In genomic region chr20:59754551-59754950, GRCh38 we compare ENCODE assay signal across 20 cellular contexts.
DNase-seq lines count a peak whose midpoint lies in the region; ATAC-seq and TF ChIP-seq lines count a peak whose summit lies in the region.
"Had no signal": no experiment of that assay in that cellular context is flagged by ENCODE, and none has a peak within 500 bp of the region (broad histone marks: within the 10 kb centered on the region; RNA-seq: fewer than 3 reads in every experiment).

No MANE protein-coding gene starts in this region.

- H3K27ac ChIP-seq in BLaER1 (peak overlapping the region; percentile 68; the same call in 1 of the 2 replicates), neuronal stem cell (replicated peaks; ENCODE audit: low read length) (no peak overlapping the region), spleen (no peak overlapping the region), SJCRH30 (no peak overlapping the region)
- H3K27ac ChIP-seq: BLaER1 treated with 17β-estradiol and CSF1 and Interleukin-3, amounts not matched to agents 10 nM and 100 nM; C4-2B had no signal

- H4K8ac ChIP-seq in neuronal stem cell (ENCODE audit: low read depth, low read length): no peak overlapping the region

- H3K27me3 ChIP-seq in BLaER1 (no peaks in the 10 kb centered on the region), neuronal stem cell (ENCODE audit: control insufficient read depth in 3 of 3, insufficient read depth in 3 of 3, low read depth in 1 of 3, low read length in 3 of 3) (peaks cover 0 to 48% (median 16%) of the 10 kb centered on the region in 3 experiments), spleen (replicated peaks in 1 of 7) (peaks cover 0 to 73% (median 0%) of the 10 kb centered on the region in 7 donors), SJCRH30 (peaks cover 90% of the 10 kb centered on the region)

- no peak for TF ChIP-seq CTCF in spleen (IDR thresholded peaks at IDR 0.05 in 8 of 11, conservative IDR thresholded peaks at IDR 0.05 in 3 of 11)

- H3K4me1 ChIP-seq in BLaER1 (peaks cover 100% of the 10 kb centered on the region), neuronal stem cell (ENCODE audit: control insufficient read depth in 2 of 2, insufficient read depth in 1 of 2, low read depth in 1 of 2, low read length in 2 of 2) (peaks cover 0 to 8% of the 10 kb centered on the region in 2 donors), spleen (peaks cover 0 to 33% (median 19%) of the 10 kb centered on the region in 6 donors), SJCRH30 (no peaks in the 10 kb centered on the region)
- H3K4me1 ChIP-seq: BE2C, Caco-2 had no signal

- no peak overlapping the region for H3K4me3 ChIP-seq in BLaER1
- H3K4me3 ChIP-seq in neuronal stem cell (ENCODE audit: low read length in 2 of 2): no peak overlapping the region
- no peak overlapping the region for H3K4me3 ChIP-seq in spleen
- no peak overlapping the region for H3K4me3 ChIP-seq in SJCRH30
- H3K4me3 ChIP-seq: BLaER1 treated with 17β-estradiol and CSF1 and Interleukin-3, amounts not matched to agents 10 nM and 100 nM; GM12878 had no signal

- H2AFZ ChIP-seq in neuronal stem cell (ENCODE audit: low read length): no peak overlapping the region

- H4K20me1 ChIP-seq in BLaER1: peaks cover 100% of the 10 kb centered on the region

- no peaks in the 10 kb centered on the region for H3K9me3 ChIP-seq in BLaER1
- no peaks in the 10 kb centered on the region for H3K9me3 ChIP-seq in neuronal stem cell (replicated peaks in 1 of 2; ENCODE audit: control insufficient read depth in 2 of 2, insufficient read depth in 1 of 2, low read depth in 1 of 2, low read length in 2 of 2)
- H3K9me3 ChIP-seq in spleen: no peaks in the 10 kb centered on the region
- H3K9me3 ChIP-seq in SJCRH30 (replicated peaks): no peaks in the 10 kb centered on the region
- H3K9me3 ChIP-seq: BE2C; BLaER1 treated with 17β-estradiol and CSF1 and Interleukin-3, amounts not matched to agents 10 nM and 100 nM; Caco-2 had no signal

- H3K18ac ChIP-seq in neuronal stem cell (ENCODE audit: low read length): peak overlapping the region; percentile 19

- CTCF ChIA-PET in activated CD8-positive, alpha-beta T cell treated with anti-CD3 and anti-CD28 coated beads, Interleukin-2, amount 10 ng/mL, durations not matched to agents 7 days and 5 days (lab: Charles Lee): no interaction called here

- no peak for ATAC-seq in activated CD8-positive, alpha-beta T cell treated with anti-CD3 and anti-CD28 coated beads, Interleukin-2, amount 10 ng/mL, durations not matched to agents 7 days and 5 days
- ATAC-seq in GM19351 (IDR thresholded peaks at IDR 0.05; ENCODE audit: unreplicated experiment): no peak
- ATAC-seq: CD8-positive, alpha-beta T cell; GM12878 had no signal

- no peak overlapping the region for H2BK5ac ChIP-seq in neuronal stem cell (ENCODE audit: low read length)

- no peaks in the 10 kb centered on the region for H3K79me1 ChIP-seq in neuronal stem cell (ENCODE audit: low read depth, low read length)

- WGBS in neuronal stem cell (ENCODE audit: extremely low coverage in 2 of 2, insufficient read length in 2 of 2, insufficient replicate concordance in 1 of 2), 2 donors: no CpG with 5 or more reads among the region's 9 CpGs
- WGBS in spleen, 5 donors: 56 to 79% (median 69%) methylated on average over 9 of the region's 9 CpGs

- no peak overlapping the region for H4K91ac ChIP-seq in neuronal stem cell (ENCODE audit: low read depth, low read length, poor library complexity)

- peak overlapping the region; percentile 18 for H3K27ac Mint-ChIP-seq in dendritic cell treated with granulocyte-macrophage colony-stimulating factor and Interleukin-4, amounts not matched to agents 40 ng/mL and 50 ng/mL, for 4 days
- no peak overlapping the region for H3K27ac Mint-ChIP-seq in activated CD8-positive, alpha-beta T cell treated with anti-CD3 and anti-CD28 coated beads, Interleukin-2, amount 10 ng/mL, durations not matched to agents 7 days and 5 days
- H3K27ac Mint-ChIP-seq: CD4-positive, alpha-beta T cell; CD8-positive, alpha-beta T cell had no signal

- peaks cover 91% of the 10 kb centered on the region for H3K36me3 ChIP-seq in BLaER1
- H3K36me3 ChIP-seq in neuronal stem cell (replicated peaks in 1 of 2; ENCODE audit: control insufficient read depth in 2 of 2, insufficient read depth in 2 of 2, low read length in 2 of 2): no peaks in the 10 kb centered on the region
- H3K36me3 ChIP-seq in spleen: peaks cover 0 to 7% (median 0%) of the 10 kb centered on the region in 6 donors
- H3K36me3 ChIP-seq in SJCRH30: no peaks in the 10 kb centered on the region
- H3K36me3 ChIP-seq: BE2C had no signal

- H3K4me3 Mint-ChIP-seq in dendritic cell treated with granulocyte-macrophage colony-stimulating factor and Interleukin-4, amounts not matched to agents 40 ng/mL and 50 ng/mL, for 4 days: no peak overlapping the region
- no peak overlapping the region for H3K4me3 Mint-ChIP-seq in activated CD8-positive, alpha-beta T cell treated with anti-CD3 and anti-CD28 coated beads, Interleukin-2, amount 10 ng/mL, durations not matched to agents 7 days and 5 days
- H3K4me3 Mint-ChIP-seq: CD4-positive, alpha-beta T cell; CD8-positive, alpha-beta T cell had no signal

- H3K4ac ChIP-seq in neuronal stem cell (ENCODE audit: low read length): no peak overlapping the region

- intact Hi-C loops in dendritic cell treated with granulocyte-macrophage colony-stimulating factor and Interleukin-4, amounts not matched to agents 40 ng/mL and 50 ng/mL, for 4 days (cut with micrococcal nuclease): no loop called here
- intact Hi-C loops in spleen (cut with DNase I; ENCODE audit: low total_unique reads): loop anchor here (5.0 kb wide), 1 partner anchor 182 kb away; no protein-coding TSS in a partner anchor

- no peaks in the 10 kb centered on the region for H3K36me3 Mint-ChIP-seq in dendritic cell treated with granulocyte-macrophage colony-stimulating factor and Interleukin-4, amounts not matched to agents 40 ng/mL and 50 ng/mL, for 4 days (ENCODE audit: low read depth)
- H3K36me3 Mint-ChIP-seq in activated CD8-positive, alpha-beta T cell treated with anti-CD3 and anti-CD28 coated beads, Interleukin-2, amount 10 ng/mL, durations not matched to agents 7 days and 5 days (ENCODE audit: low read depth): no peaks in the 10 kb centered on the region
- H3K36me3 Mint-ChIP-seq: CD8-positive, alpha-beta T cell had no signal

- no peak overlapping the region for H2BK15ac ChIP-seq in neuronal stem cell (ENCODE audit: low read length)

- H3K4me1 Mint-ChIP-seq in dendritic cell treated with granulocyte-macrophage colony-stimulating factor and Interleukin-4, amounts not matched to agents 40 ng/mL and 50 ng/mL, for 4 days (ENCODE audit: low read depth): peaks cover 41% of the 10 kb centered on the region
- no peaks in the 10 kb centered on the region for H3K4me1 Mint-ChIP-seq in activated CD8-positive, alpha-beta T cell treated with anti-CD3 and anti-CD28 coated beads, Interleukin-2, amount 10 ng/mL, durations not matched to agents 7 days and 5 days (ENCODE audit: low read depth)

- no peak overlapping the region for H2BK120ac ChIP-seq in neuronal stem cell (ENCODE audit: low read depth, low read length)

- H2AK5ac ChIP-seq in neuronal stem cell (ENCODE audit: low read depth, low read length): no peak overlapping the region

- H3K9ac ChIP-seq in BLaER1: no peak overlapping the region
- no peak overlapping the region for H3K9ac ChIP-seq in neuronal stem cell (ENCODE audit: low read depth, low read length, poor library complexity)

- H2BK12ac ChIP-seq in neuronal stem cell (ENCODE audit: low read length): no peak overlapping the region

- no peak for TF ChIP-seq POLR2A in spleen (IDR thresholded peaks at IDR 0.05)

- H3K23ac ChIP-seq in neuronal stem cell (ENCODE audit: low read depth, low read length, poor library complexity): peak overlapping the region; percentile 6

- H3K9me3 Mint-ChIP-seq in dendritic cell treated with granulocyte-macrophage colony-stimulating factor and Interleukin-4, amounts not matched to agents 40 ng/mL and 50 ng/mL, for 4 days: no peaks in the 10 kb centered on the region
- H3K9me3 Mint-ChIP-seq in activated CD8-positive, alpha-beta T cell treated with anti-CD3 and anti-CD28 coated beads, Interleukin-2, amount 10 ng/mL, durations not matched to agents 7 days and 5 days (ENCODE audit: insufficient read depth): no peaks in the 10 kb centered on the region
- H3K9me3 Mint-ChIP-seq: CD4-positive, alpha-beta T cell; CD8-positive, alpha-beta T cell had no signal

- POLR2A ChIA-PET in activated CD8-positive, alpha-beta T cell treated with anti-CD3 and anti-CD28 coated beads, Interleukin-2, amount 10 ng/mL, durations not matched to agents 7 days and 5 days (lab: Charles Lee): no interaction called here

- peak overlapping the region; percentile 43 for H3K14ac ChIP-seq in neuronal stem cell (ENCODE audit: low read length)

- peaks cover 78% of the 10 kb centered on the region for H3K27me3 Mint-ChIP-seq in dendritic cell treated with granulocyte-macrophage colony-stimulating factor and Interleukin-4, amounts not matched to agents 40 ng/mL and 50 ng/mL, for 4 days
- no peaks in the 10 kb centered on the region for H3K27me3 Mint-ChIP-seq in activated CD8-positive, alpha-beta T cell treated with anti-CD3 and anti-CD28 coated beads, Interleukin-2, amount 10 ng/mL, durations not matched to agents 7 days and 5 days (ENCODE audit: low read depth)

- H3K4me2 ChIP-seq in BLaER1 (peak overlapping the region; percentile 89), neuronal stem cell (ENCODE audit: insufficient read depth, low read length, poor library complexity, severe bottlenecking) (no peak overlapping the region)

- DNase-seq in neuronal stem cell (ENCODE audit: low spot score) (no peak), spleen (peak; percentile 54), SJCRH30 (no peak)
- no peak for DNase-seq in activated CD8-positive, alpha-beta T cell treated with anti-CD3 and anti-CD28 coated beads, Interleukin-2, amount 10 ng/mL, durations not matched to agents 7 days and 5 days
- DNase-seq: 8988T; ACHN; BE2C; Calu3; CD4-positive, alpha-beta T cell; CD8-positive, alpha-beta T cell; DND-41; EL; GDM1 had no signal
